Comparison of ENCODE assay signal across 25 cellular contexts in the genomic region with DNA sequence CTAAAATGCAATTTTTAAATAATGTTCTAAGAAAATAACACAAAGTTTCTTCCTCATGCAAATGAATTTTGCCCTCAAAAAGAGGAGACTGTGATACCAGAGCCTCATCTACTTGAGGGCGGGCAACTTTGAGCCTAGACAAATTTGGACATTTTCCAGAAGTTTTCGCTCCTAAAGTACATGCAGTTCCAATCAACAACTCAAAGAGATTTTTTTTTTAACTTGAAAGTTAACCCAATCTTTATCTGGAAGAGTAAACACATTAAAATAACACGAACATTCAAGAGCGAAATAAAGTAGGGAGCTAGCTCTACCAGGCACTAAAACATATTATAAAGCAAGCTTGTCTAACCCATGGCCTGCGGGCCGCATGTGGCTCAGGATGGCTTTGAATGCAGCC.
"Had no signal": no experiment of that assay in that cellular context is flagged by ENCODE, and none has a peak within 500 bp of the region (broad histone marks: within the 10 kb centered on the region; RNA-seq: fewer than 3 reads in every experiment).

No MANE protein-coding gene starts in this region.

- ATAC-seq: activated CD4-positive, alpha-beta T cell treated with anti-CD3 and anti-CD28 coated beads for 36 hours; activated CD8-positive, alpha-beta memory T cell treated with anti-CD3 and anti-CD28 coated beads, Interleukin-2, amount 10 ng/mL, durations not matched to agents 7 days and 5 days; activated naive CD4-positive, alpha-beta T cell treated with anti-CD3 and anti-CD28 coated beads, Interleukin-2, amount 50 U/mL, for 72 hours; activated naive CD8-positive, alpha-beta T cell treated with anti-CD3 and anti-CD28 coated beads, Interleukin-2, amount 50 U/mL, for 24 hours; activated T-cell treated with anti-CD3 and anti-CD28 coated beads, Interleukin-2, amount 50 U/mL, for 4 hours; K562; T-helper 17 cell had no signal

- DNase-seq: activated CD4-positive, alpha-beta T cell treated with anti-CD3 and anti-CD28 coated beads for 36 hours; activated CD8-positive, alpha-beta memory T cell treated with anti-CD3 and anti-CD28 coated beads, Interleukin-2, amount 10 ng/mL, durations not matched to agents 7 days and 5 days; activated effector memory CD4-positive, alpha-beta T cell treated with anti-CD3 and anti-CD28 coated beads, Interleukin-2, amount 50 U/mL, for 16 hours; activated naive CD4-positive, alpha-beta T cell treated with Interleukin-2 at 50 U/mL for 16 hours; activated naive CD8-positive, alpha-beta T cell treated with anti-CD3 and anti-CD28 coated beads, Interleukin-2, amount 50 U/mL, for 24 hours; activated T-cell treated with anti-CD3 and anti-CD28 coated beads, Interleukin-2, amount 50 U/mL, for 4 hours; amygdala; brain microvascular endothelial cell; cerebellar nuclear complex; Karpas-422; NCI-H1048; NCI-H1417; NCI-H2029; NCI-H2107; NCI-H2171 treated with DMSO at 0.1 percent for 48 hours; NCI-H226; NCI-H510A; NCI-H526 treated with DMSO at 0.1 percent for 48 hours; NCI-H82; SIG-M5; T-helper 17 cell; T-helper 9 cell; WERI-Rb-1 had no signal

- H3K36me3 ChIP-seq: brain microvascular endothelial cell, WERI-Rb-1 had no signal

- H3K4me3 ChIP-seq: K562 had no signal
